ENCODE assay signal across 1 cellular context in genomic region chr3:129673897-129674797, GRCh38.
TF ChIP-seq lines count a peak whose summit lies in the region.

No MANE protein-coding gene starts in this region.

TF ChIP-seq in GM23338, 12 proteins besides CTCF, POLR2A, EP300 and RAD21 (continued from another document):
- no peak for TF ChIP-seq ZNF462 (CRISPR knock-in tag; IDR thresholded peaks at IDR 0.05)
- no peak for TF ChIP-seq STAT1 (IDR thresholded peaks at IDR 0.05; ENCODE audit: unreplicated experiment)
- TF ChIP-seq ZNF114 (CRISPR knock-in tag; IDR thresholded peaks at IDR 0.05), result no peak
- no peak for TF ChIP-seq CREB1 (CRISPR knock-in tag; IDR thresholded peaks at IDR 0.05; ENCODE audit: low read depth)
- no peak for TF ChIP-seq JUNB (IDR thresholded peaks at IDR 0.05; ENCODE audit: unreplicated experiment)
TF ChIP-seq in GM23338: peak in this region for 0.
